15 cellular contexts compared by ENCODE assay signal in genomic region chr1:106568575-106568974, GRCh38.
A peak's percentile ranks its signal among the peaks of the same experiment; 100 is the strongest.
DNase-seq lines count a peak whose midpoint lies in the region; ATAC-seq and TF ChIP-seq lines count a peak whose summit lies in the region.
"Had no signal": no experiment of that assay in that cellular context is flagged by ENCODE, and none has a peak within 500 bp of the region (broad histone marks: within the 10 kb centered on the region; RNA-seq: fewer than 3 reads in every experiment).

No MANE protein-coding gene starts in this region.

- H3K4me1 ChIP-seq in left lung (no peaks in the 10 kb centered on the region), neuronal stem cell (ENCODE audit: control insufficient read depth in 2 of 2, insufficient read depth in 1 of 2, low read depth in 1 of 2, low read length in 2 of 2) (no peaks in the 10 kb centered on the region)

- no peak overlapping the region for H2BK5ac ChIP-seq in neuronal stem cell (ENCODE audit: low read length)

- no peak overlapping the region for H2AK5ac ChIP-seq in neuronal stem cell (ENCODE audit: low read depth, low read length)

- H3K4ac ChIP-seq in neuronal stem cell (ENCODE audit: low read length), result no peak overlapping the region

- H3K4me2 ChIP-seq in neuronal stem cell (ENCODE audit: insufficient read depth, low read length, poor library complexity, severe bottlenecking), result no peak overlapping the region
- H3K4me2 ChIP-seq: GM23338 had no signal

- H2BK12ac ChIP-seq in neuronal stem cell (ENCODE audit: low read length), result no peak overlapping the region

- DNase-seq in left lung (no peak), neuronal stem cell (ENCODE audit: low spot score) (no peak), germinal center (ENCODE audit: low spot score) (no peak), AML-193 (lab: John Stamatoyannopoulos, UW) (no peak), NCI-H82 (lab: John Stamatoyannopoulos, UW) (no peak)
- DNase-seq: 8988T; CD8-positive, alpha-beta T cell; COR-L47; DMS 273 treated with DMSO at 0.1 percent for 48 hours; HCEC 1CT had no signal

- H3K27me3 ChIP-seq in left lung (no peaks in the 10 kb centered on the region), neuronal stem cell (ENCODE audit: control insufficient read depth in 3 of 3, insufficient read depth in 3 of 3, low read depth in 1 of 3, low read length in 3 of 3) (no peaks in the 10 kb centered on the region)
- H3K27me3 ChIP-seq: BLaER1 treated with 17β-estradiol and CSF1 and Interleukin-3, amounts not matched to agents 10 nM and 100 nM had no signal

- ATAC-seq in GM18907 (IDR thresholded peaks at IDR 0.05; ENCODE audit: unreplicated experiment) (peak; percentile 44), left lung (peak; percentile 66), GM21390 (IDR thresholded peaks at IDR 0.05; ENCODE audit: unreplicated experiment) (no peak)
- ATAC-seq: CD8-positive, alpha-beta T cell; GM23338 had no signal

- H2BK15ac ChIP-seq in neuronal stem cell (ENCODE audit: low read length), result no peak overlapping the region

- H3K14ac ChIP-seq in neuronal stem cell (ENCODE audit: low read length), result no peak overlapping the region

- no peak overlapping the region for H3K4me3 ChIP-seq in left lung
- no peak overlapping the region for H3K4me3 ChIP-seq in neuronal stem cell (ENCODE audit: low read length in 2 of 2)
- H3K4me3 ChIP-seq: BLaER1 treated with 17β-estradiol and CSF1 and Interleukin-3, amounts not matched to agents 10 nM and 100 nM; GM23338 had no signal

- no peak overlapping the region for H3K18ac ChIP-seq in neuronal stem cell (ENCODE audit: low read length)

- no peak overlapping the region for H4K91ac ChIP-seq in neuronal stem cell (ENCODE audit: low read depth, low read length, poor library complexity)

- no peak overlapping the region for H2BK120ac ChIP-seq in neuronal stem cell (ENCODE audit: low read depth, low read length)

- no CpG with 5 or more reads among the region's 3 CpGs for WGBS in neuronal stem cell (ENCODE audit: extremely low coverage in 2 of 2, insufficient read length in 2 of 2, insufficient replicate concordance in 1 of 2), 2 donors

- H3K27ac ChIP-seq in left lung (peak overlapping the region in 1 of 2 donors; percentile 11), neuronal stem cell (replicated peaks; ENCODE audit: low read length) (no peak overlapping the region)
- H3K27ac ChIP-seq: HL-60 had no signal

- H2AFZ ChIP-seq in neuronal stem cell (ENCODE audit: low read length), result peak overlapping the region; percentile 74
- H2AFZ ChIP-seq: GM23338 had no signal

- no peaks in the 10 kb centered on the region for H3K36me3 ChIP-seq in left lung
- no peaks in the 10 kb centered on the region for H3K36me3 ChIP-seq in neuronal stem cell (replicated peaks in 1 of 2; ENCODE audit: control insufficient read depth in 2 of 2, insufficient read depth in 2 of 2, low read length in 2 of 2)
- H3K36me3 ChIP-seq: BLaER1 treated with 17β-estradiol and CSF1 and Interleukin-3, amounts not matched to agents 10 nM and 100 nM had no signal

- no peak overlapping the region for H3K23ac ChIP-seq in neuronal stem cell (ENCODE audit: low read depth, low read length, poor library complexity)

- no peak overlapping the region for H3K9ac ChIP-seq in neuronal stem cell (ENCODE audit: low read depth, low read length, poor library complexity)
- H3K9ac ChIP-seq: BLaER1 treated with 17β-estradiol and CSF1 and Interleukin-3, amounts not matched to agents 10 nM and 100 nM had no signal

- H3K9me3 ChIP-seq in left lung (no peaks in the 10 kb centered on the region), neuronal stem cell (replicated peaks in 1 of 2; ENCODE audit: control insufficient read depth in 2 of 2, insufficient read depth in 1 of 2, low read depth in 1 of 2, low read length in 2 of 2) (no peaks in the 10 kb centered on the region)
- H3K9me3 ChIP-seq: BLaER1 treated with 17β-estradiol and CSF1 and Interleukin-3, amounts not matched to agents 10 nM and 100 nM had no signal

- H3K79me1 ChIP-seq in neuronal stem cell (ENCODE audit: low read depth, low read length), result no peaks in the 10 kb centered on the region

- no peak for TF ChIP-seq CTCF in left lung (IDR thresholded peaks at IDR 0.05)

- intact Hi-C loops in left lung (cut with DNase I), result no loop called here

- H4K8ac ChIP-seq in neuronal stem cell (ENCODE audit: low read depth, low read length), result no peak overlapping the region
